In the genomic region with DNA sequence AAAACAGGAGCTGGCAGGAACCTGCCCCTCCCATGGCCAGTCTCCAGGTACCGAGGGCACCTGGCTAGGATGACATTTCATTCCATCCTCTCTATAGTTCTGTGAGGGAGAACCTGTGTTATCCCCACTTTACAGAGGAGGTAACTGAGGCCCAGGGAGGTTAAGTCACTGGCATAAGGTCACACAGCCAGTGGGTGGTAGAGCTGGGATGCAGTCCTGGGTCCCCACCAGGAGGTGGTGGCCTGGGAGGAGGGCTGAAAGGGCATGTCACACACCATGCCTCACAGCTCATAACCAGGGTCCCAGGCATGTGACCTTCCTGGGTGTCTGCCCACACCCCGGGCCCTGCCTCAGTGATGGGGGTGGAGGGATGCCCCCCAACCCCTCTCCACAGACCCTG, we compare ENCODE assay signal across 20 cellular contexts.
DNase-seq lines count a peak whose midpoint lies in the region; ATAC-seq, FAIRE-seq and TF ChIP-seq lines count a peak whose summit lies in the region.
"Had no signal": no experiment of that assay in that cellular context is flagged by ENCODE, and none has a peak within 500 bp of the region (broad histone marks: within the 10 kb centered on the region; RNA-seq: fewer than 3 reads in every experiment).

No MANE protein-coding gene starts in this region.

- CTCF ChIA-PET in RWPE1 (lab: Yijun Ruan, JAX), result no interaction called here
- CTCF ChIA-PET in PC-3 (lab: Charles Lee), result no interaction called here

- intact Hi-C loops in PC-3 (cut with micrococcal nuclease), result no loop called here

- no peak overlapping the region for H4K91ac ChIP-seq in mesenchymal stem cell (ENCODE audit: low read length)

- H3K18ac ChIP-seq in mesenchymal stem cell (ENCODE audit: low read depth in 1 of 2, low read length in 2 of 2), result peak overlapping the region in 1 of 2 experiments; percentile 67

- H4K20me1 ChIP-seq in astrocyte (ENCODE audit: insufficient read depth, low read length) (peaks cover 79% of the 10 kb centered on the region), PC-3 (ENCODE audit: low read length) (peaks cover 22% of the 10 kb centered on the region; the same call in 1 of the 2 replicates)

- peak overlapping the region; percentile 41 for H3K27ac Mint-ChIP-seq in astrocyte (ENCODE audit: unreplicated experiment)
- H3K27ac Mint-ChIP-seq: memory B cell, natural killer cell had no signal

- H3F3A ChIP-seq in PC-3 (ENCODE audit: low read length, unreplicated experiment), result no peaks in the 10 kb centered on the region

- peaks cover 37% of the 10 kb centered on the region for H3K4me1 Mint-ChIP-seq in astrocyte (ENCODE audit: low read depth, unreplicated experiment)
- H3K4me1 Mint-ChIP-seq: memory B cell, natural killer cell had no signal

- H2BK12ac ChIP-seq in mesenchymal stem cell (ENCODE audit: low read length in 2 of 2), result no peak overlapping the region

- no peaks in the 10 kb centered on the region for H3K9me3 Mint-ChIP-seq in astrocyte (ENCODE audit: unreplicated experiment)
- H3K9me3 Mint-ChIP-seq: memory B cell, natural killer cell had no signal

- TF ChIP-seq CTCF in RWPE1 (conservative IDR thresholded peaks at IDR 0.05; ENCODE audit: low read depth) (no peak), astrocyte (IDR thresholded peaks at IDR 0.05; ENCODE audit: insufficient read depth, low read depth, low read length) (no peak), tibial nerve (IDR thresholded peaks at IDR 0.05) (no peak), PC-3 (conservative IDR thresholded peaks at IDR 0.05; ENCODE audit: low read depth, low read length) (no peak)

- BruUV-seq in PC-3 (replicated peaks; lab: Mats Ljungman, UMichigan), result no TSS peak

- no peak for TF ChIP-seq EP300 in tibial nerve (IDR thresholded peaks at IDR 0.05)

- H2BK5ac ChIP-seq in mesenchymal stem cell (ENCODE audit: low read depth, low read length, poor library complexity, severe bottlenecking), result no peak overlapping the region

- H3K27me3 ChIP-seq in astrocyte (ENCODE audit: insufficient read depth, low read length) (no peaks in the 10 kb centered on the region), mesenchymal stem cell (ENCODE audit: control insufficient read depth in 1 of 2, insufficient read depth in 1 of 2, low read length in 2 of 2) (no peaks in the 10 kb centered on the region), tibial nerve (no peaks in the 10 kb centered on the region), PC-3 (ENCODE audit: low read length) (no peaks in the 10 kb centered on the region)
- H3K27me3 ChIP-seq: BE2C, suprapubic skin had no signal

- DNase-seq in RWPE1 (ENCODE audit: low spot score), result no peak
- no peak for DNase-seq in astrocyte (ENCODE audit: low read depth)
- DNase-seq in mesenchymal stem cell, result no peak
- DNase-seq in tibial nerve (ENCODE audit: low spot score in 2 of 2), result no peak
- no peak for DNase-seq in T1000 (lab: John Stamatoyannopoulos, UW)
- no peak for DNase-seq in PC-3
- DNase-seq: activated CD4-positive, alpha-beta T cell treated with anti-CD3 and anti-CD28 coated beads, Interleukin-2, amount 50 U/mL, for 1 hour; activated naive CD4-positive, alpha-beta T cell treated with Interleukin-2 at 50 U/mL for 16 hours; activated T-cell treated with anti-CD3 and anti-CD28 coated beads for 4 hours; BE2C; EL; natural killer cell; NCI-H1417; NCI-H2107; NCI-H524; posterior cingulate gyrus had no signal

- H3K4me3 Mint-ChIP-seq in astrocyte (ENCODE audit: unreplicated experiment), result no peak overlapping the region
- H3K4me3 Mint-ChIP-seq: memory B cell, natural killer cell had no signal

- peaks cover 3% of the 10 kb centered on the region for H3K79me1 ChIP-seq in mesenchymal stem cell (replicated peaks; ENCODE audit: low read length, poor library complexity, severe bottlenecking)

- H3K27me3 Mint-ChIP-seq in astrocyte (ENCODE audit: low read depth, unreplicated experiment), result no peaks in the 10 kb centered on the region

- H3K9me2 ChIP-seq in PC-3 (replicated peaks; ENCODE audit: low read length), result no peaks in the 10 kb centered on the region

- TF ChIP-seq POLR2A in tibial nerve (IDR thresholded peaks at IDR 0.05), result no peak

- H2BK120ac ChIP-seq in mesenchymal stem cell (ENCODE audit: low read depth, low read length), result no peak overlapping the region

- no peak overlapping the region for H4K8ac ChIP-seq in mesenchymal stem cell (ENCODE audit: low read length)

- H3K14ac ChIP-seq in mesenchymal stem cell (ENCODE audit: low read length in 2 of 2), result no peak overlapping the region

- ATAC-seq in HG03095 (IDR thresholded peaks at IDR 0.05; ENCODE audit: unreplicated experiment), result no peak
- no peak for ATAC-seq in PC-3
- ATAC-seq: natural killer cell had no signal

- no peaks in the 10 kb centered on the region for H3K9me3 ChIP-seq in astrocyte (ENCODE audit: insufficient read depth, low read depth, low read length)
- H3K9me3 ChIP-seq in mesenchymal stem cell (ENCODE audit: control insufficient read depth, low read length), result no peaks in the 10 kb centered on the region
- H3K9me3 ChIP-seq in tibial nerve, result no peaks in the 10 kb centered on the region
- no peaks in the 10 kb centered on the region for H3K9me3 ChIP-seq in PC-3 (ENCODE audit: low read length)
- H3K9me3 ChIP-seq: BE2C, suprapubic skin had no signal

- H2BK15ac ChIP-seq in mesenchymal stem cell (ENCODE audit: low read depth, poor library complexity, severe bottlenecking), result peak overlapping the region; percentile 30

- no peak overlapping the region for H3K4me3 ChIP-seq in astrocyte (ENCODE audit: insufficient read depth, low read depth, low read length)
- no peak overlapping the region for H3K4me3 ChIP-seq in mesenchymal stem cell (ENCODE audit: insufficient read depth in 1 of 2, low read depth in 1 of 2, low read length in 2 of 2)
- H3K4me3 ChIP-seq in tibial nerve, result no peak overlapping the region
- H3K4me3 ChIP-seq in PC-3 (ENCODE audit: low read length), result no peak overlapping the region
- H3K4me3 ChIP-seq: suprapubic skin had no signal

- no peak for FAIRE-seq in astrocyte (lab: Jason Lieb, UNC)
- FAIRE-seq: GM18507 had no signal

- peaks cover 97% of the 10 kb centered on the region for H3K79me2 ChIP-seq in astrocyte (ENCODE audit: insufficient read depth, low read length)
- H3K79me2 ChIP-seq in PC-3 (ENCODE audit: low read length), result peaks cover 56% of the 10 kb centered on the region

- peaks cover 4% of the 10 kb centered on the region for H3K36me3 ChIP-seq in astrocyte (ENCODE audit: insufficient read depth, low read length)
- H3K36me3 ChIP-seq in mesenchymal stem cell (ENCODE audit: control insufficient read depth in 1 of 2, insufficient read depth in 2 of 2, low read depth in 1 of 2, low read length in 2 of 2), result peaks cover 52 to 63% of the 10 kb centered on the region in 2 experiments
- peaks cover 0 to 26% (median 0%) of the 10 kb centered on the region in 3 donors for H3K36me3 ChIP-seq in tibial nerve
- peaks cover 5% of the 10 kb centered on the region; the same call in 1 of the 2 replicates for H3K36me3 ChIP-seq in PC-3 (ENCODE audit: low read depth, low read length)
- H3K36me3 ChIP-seq: BE2C had no signal

- H3K4me1 ChIP-seq in astrocyte (ENCODE audit: insufficient read depth, low read length) (peaks cover 46% of the 10 kb centered on the region), mesenchymal stem cell (ENCODE audit: control insufficient read depth, insufficient read depth, low read depth, low read length) (peaks cover 63% of the 10 kb centered on the region), tibial nerve (peaks cover 0 to 75% (median 51%) of the 10 kb centered on the region in 4 donors), PC-3 (ENCODE audit: insufficient read depth, low read length) (peaks cover 26% of the 10 kb centered on the region)
- H3K4me1 ChIP-seq: BE2C had no signal

- no peak overlapping the region for H3K4me2 ChIP-seq in astrocyte (ENCODE audit: low read length)
- no peak overlapping the region for H3K4me2 ChIP-seq in mesenchymal stem cell (ENCODE audit: low read length, poor library complexity, severe bottlenecking)
- no peak overlapping the region for H3K4me2 ChIP-seq in PC-3 (ENCODE audit: low read length)

- H3K9ac ChIP-seq in astrocyte (ENCODE audit: low read length), result no peak overlapping the region
- peak overlapping the region; percentile 44 for H3K9ac ChIP-seq in mesenchymal stem cell (ENCODE audit: low read length)
- H3K9ac ChIP-seq in PC-3 (ENCODE audit: low read length), result no peak overlapping the region

- H3K23ac ChIP-seq in mesenchymal stem cell (ENCODE audit: low read length in 2 of 2), result peak overlapping the region in 1 of 2 experiments; percentile 30

- no peak overlapping the region for H2AFZ ChIP-seq in astrocyte (ENCODE audit: low read depth, low read length)
- no peak overlapping the region for H2AFZ ChIP-seq in mesenchymal stem cell (ENCODE audit: low read depth, low read length)
- H2AFZ ChIP-seq in PC-3 (ENCODE audit: low read length), result no peak overlapping the region

- H3K27ac ChIP-seq in RWPE1 (peak overlapping the region; percentile 99), astrocyte (ENCODE audit: low read depth, low read length) (no peak overlapping the region), mesenchymal stem cell (ENCODE audit: low read length, poor library complexity, severe bottlenecking) (peak overlapping the region; percentile 85), tibial nerve (peak overlapping the region in 3 of 4 donors; percentile 45 to 95 (median 81)), PC-3 (ENCODE audit: low read length) (no peak overlapping the region)

- H3K36me3 Mint-ChIP-seq in astrocyte (ENCODE audit: low read depth, unreplicated experiment), result peaks cover 14% of the 10 kb centered on the region
- H3K36me3 Mint-ChIP-seq: memory B cell, natural killer cell had no signal

- POLR2A ChIA-PET in RWPE1 (lab: Yijun Ruan, JAX; ENCODE audit: low non-redundant PET) (no interaction called here), PC-3 (lab: Charles Lee; ENCODE audit: unreplicated experiment) (no interaction called here)

- peak overlapping the region; percentile 21 for H2AK5ac ChIP-seq in mesenchymal stem cell (ENCODE audit: low read length, severe bottlenecking)

- WGBS in mesenchymal stem cell, result 100% methylated on average over 1 of the region's 2 CpGs
- 64 to 71% methylated on average over 2 of the region's 2 CpGs for WGBS in tibial nerve, 2 donors

- no peak overlapping the region for H3K4ac ChIP-seq in mesenchymal stem cell (ENCODE audit: low read depth in 1 of 2, low read length in 2 of 2)

Comparison
In these comparisons a context has a peak if more than half of its experiments do, and no peak if none do; other contexts are left out.
1. H3K27ac ChIP-seq: peak in RWPE1 (single experiment), mesenchymal stem cell (single experiment) and tibial nerve (3 of 4); none in astrocyte (single experiment) and PC-3 (single experiment).